ENCODE assay signal across 1 cellular context in the genomic region with DNA sequence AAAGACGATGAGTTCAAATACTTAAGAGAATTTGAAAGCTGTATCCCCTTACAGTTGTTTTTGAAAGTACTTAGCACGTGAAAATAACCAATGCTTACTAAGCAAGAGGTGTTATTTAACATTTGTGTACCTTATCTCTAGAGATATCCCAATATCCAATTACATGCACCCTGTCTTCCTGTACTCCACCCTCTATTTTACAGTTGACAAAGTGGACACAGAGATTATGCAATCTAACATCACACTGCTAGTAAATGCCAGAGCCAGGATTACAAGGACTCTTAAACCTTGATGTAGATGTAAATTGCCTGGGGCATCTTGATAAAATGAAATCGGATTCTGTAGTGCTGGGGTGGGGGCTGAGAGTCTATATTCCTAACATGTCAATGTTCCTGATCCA.
TF ChIP-seq lines count a peak whose summit lies in the region.

No MANE protein-coding gene starts in this region.

TF ChIP-seq in HepG2, 621 proteins besides CTCF, POLR2A, EP300 and RAD21 (continued from another document and continues in another):
- TF ChIP-seq, protein P1, sequence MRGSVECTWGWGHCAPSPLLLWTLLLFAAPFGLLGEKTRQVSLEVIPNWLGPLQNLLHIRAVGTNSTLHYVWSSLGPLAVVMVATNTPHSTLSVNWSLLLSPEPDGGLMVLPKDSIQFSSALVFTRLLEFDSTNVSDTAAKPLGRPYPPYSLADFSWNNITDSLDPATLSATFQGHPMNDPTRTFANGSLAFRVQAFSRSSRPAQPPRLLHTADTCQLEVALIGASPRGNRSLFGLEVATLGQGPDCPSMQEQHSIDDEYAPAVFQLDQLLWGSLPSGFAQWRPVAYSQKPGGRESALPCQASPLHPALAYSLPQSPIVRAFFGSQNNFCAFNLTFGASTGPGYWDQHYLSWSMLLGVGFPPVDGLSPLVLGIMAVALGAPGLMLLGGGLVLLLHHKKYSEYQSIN (CRISPR knock-in tag; IDR thresholded peaks at IDR 0.05; ENCODE audit: borderline replicate concordance) = no peak
- TF ChIP-seq EHMT2 (IDR thresholded peaks at IDR 0.05; ENCODE audit: borderline replicate concordance, low read depth, low read length) (no peak), ZNF816 (CRISPR knock-in tag; IDR thresholded peaks at IDR 0.05; ENCODE audit: borderline replicate concordance) (no peak), CENPT (CRISPR knock-in tag; IDR thresholded peaks at IDR 0.05; ENCODE audit: low read depth) (no peak), ZKSCAN1 (IDR thresholded peaks at IDR 0.05; ENCODE audit: low read length) (no peak), ESRRA (CRISPR knock-in tag; IDR thresholded peaks at IDR 0.05; ENCODE audit: low read depth) (no peak), NR2F6 (IDR thresholded peaks at IDR 0.05) (0 out of 2 replicates have a peak, but pooled peaks have one; percentile 14), NR2F6 (CRISPR knock-in tag; IDR thresholded peaks at IDR 0.05) (0 out of 2 replicates have a peak, but pooled peaks have one; percentile 5), ZNF260 (CRISPR knock-in tag; IDR thresholded peaks at IDR 0.05; ENCODE audit: borderline replicate concordance, low read depth) (no peak), ZNF496 (CRISPR knock-in tag; IDR thresholded peaks at IDR 0.05; ENCODE audit: insufficient replicate concordance) (no peak), HMG20B (CRISPR knock-in tag; conservative IDR thresholded peaks at IDR 0.05) (0 out of 2 replicates have a peak, but pooled peaks have one; percentile 21), PRMT3 (CRISPR knock-in tag; IDR thresholded peaks at IDR 0.05; ENCODE audit: borderline replicate concordance, low read depth) (no peak), ZMYM2 (CRISPR knock-in tag; IDR thresholded peaks at IDR 0.05) (no peak), PHB2 (IDR thresholded peaks at IDR 0.05; ENCODE audit: partially characterized antibody) (no peak), ZNF296 (CRISPR knock-in tag; conservative IDR thresholded peaks at IDR 0.05) (no peak), NFYB (CRISPR knock-in tag; IDR thresholded peaks at IDR 0.05) (peak; percentile 11; the same call in 1 of the 2 replicates), CHD2 (IDR thresholded peaks at IDR 0.05; ENCODE audit: low read depth, low read length) (no peak), ZNF333 (CRISPR knock-in tag; IDR thresholded peaks at IDR 0.05; ENCODE audit: borderline replicate concordance) (no peak)
- TF ChIP-seq, protein P2, sequence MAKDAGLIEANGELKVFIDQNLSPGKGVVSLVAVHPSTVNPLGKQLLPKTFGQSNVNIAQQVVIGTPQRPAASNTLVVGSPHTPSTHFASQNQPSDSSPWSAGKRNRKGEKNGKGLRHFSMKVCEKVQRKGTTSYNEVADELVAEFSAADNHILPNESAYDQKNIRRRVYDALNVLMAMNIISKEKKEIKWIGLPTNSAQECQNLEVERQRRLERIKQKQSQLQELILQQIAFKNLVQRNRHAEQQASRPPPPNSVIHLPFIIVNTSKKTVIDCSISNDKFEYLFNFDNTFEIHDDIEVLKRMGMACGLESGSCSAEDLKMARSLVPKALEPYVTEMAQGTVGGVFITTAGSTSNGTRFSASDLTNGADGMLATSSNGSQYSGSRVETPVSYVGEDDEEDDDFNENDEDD (CRISPR knock-in tag; IDR thresholded peaks at IDR 0.05; ENCODE audit: borderline replicate concordance) = no peak
- TF ChIP-seq, protein P3, sequence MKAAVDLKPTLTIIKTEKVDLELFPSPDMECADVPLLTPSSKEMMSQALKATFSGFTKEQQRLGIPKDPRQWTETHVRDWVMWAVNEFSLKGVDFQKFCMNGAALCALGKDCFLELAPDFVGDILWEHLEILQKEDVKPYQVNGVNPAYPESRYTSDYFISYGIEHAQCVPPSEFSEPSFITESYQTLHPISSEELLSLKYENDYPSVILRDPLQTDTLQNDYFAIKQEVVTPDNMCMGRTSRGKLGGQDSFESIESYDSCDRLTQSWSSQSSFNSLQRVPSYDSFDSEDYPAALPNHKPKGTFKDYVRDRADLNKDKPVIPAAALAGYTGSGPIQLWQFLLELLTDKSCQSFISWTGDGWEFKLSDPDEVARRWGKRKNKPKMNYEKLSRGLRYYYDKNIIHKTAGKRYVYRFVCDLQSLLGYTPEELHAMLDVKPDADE (CRISPR knock-in tag; IDR thresholded peaks at IDR 0.05) = no peak
- TF ChIP-seq, protein P4, sequence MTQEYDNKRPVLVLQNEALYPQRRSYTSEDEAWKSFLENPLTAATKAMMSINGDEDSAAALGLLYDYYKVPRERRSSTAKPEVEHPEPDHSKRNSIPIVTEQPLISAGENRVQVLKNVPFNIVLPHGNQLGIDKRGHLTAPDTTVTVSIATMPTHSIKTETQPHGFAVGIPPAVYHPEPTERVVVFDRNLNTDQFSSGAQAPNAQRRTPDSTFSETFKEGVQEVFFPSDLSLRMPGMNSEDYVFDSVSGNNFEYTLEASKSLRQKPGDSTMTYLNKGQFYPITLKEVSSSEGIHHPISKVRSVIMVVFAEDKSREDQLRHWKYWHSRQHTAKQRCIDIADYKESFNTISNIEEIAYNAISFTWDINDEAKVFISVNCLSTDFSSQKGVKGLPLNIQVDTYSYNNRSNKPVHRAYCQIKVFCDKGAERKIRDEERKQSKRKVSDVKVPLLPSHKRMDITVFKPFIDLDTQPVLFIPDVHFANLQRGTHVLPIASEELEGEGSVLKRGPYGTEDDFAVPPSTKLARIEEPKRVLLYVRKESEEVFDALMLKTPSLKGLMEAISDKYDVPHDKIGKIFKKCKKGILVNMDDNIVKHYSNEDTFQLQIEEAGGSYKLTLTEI (CRISPR knock-in tag; conservative IDR thresholded peaks at IDR 0.05) = no peak
- TF ChIP-seq, protein P5, sequence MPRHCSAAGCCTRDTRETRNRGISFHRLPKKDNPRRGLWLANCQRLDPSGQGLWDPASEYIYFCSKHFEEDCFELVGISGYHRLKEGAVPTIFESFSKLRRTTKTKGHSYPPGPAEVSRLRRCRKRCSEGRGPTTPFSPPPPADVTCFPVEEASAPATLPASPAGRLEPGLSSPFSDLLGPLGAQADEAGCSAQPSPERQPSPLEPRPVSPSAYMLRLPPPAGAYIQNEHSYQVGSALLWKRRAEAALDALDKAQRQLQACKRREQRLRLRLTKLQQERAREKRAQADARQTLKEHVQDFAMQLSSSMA (CRISPR knock-in tag; IDR thresholded peaks at IDR 0.05) = no peak
- TF ChIP-seq, protein P6, sequence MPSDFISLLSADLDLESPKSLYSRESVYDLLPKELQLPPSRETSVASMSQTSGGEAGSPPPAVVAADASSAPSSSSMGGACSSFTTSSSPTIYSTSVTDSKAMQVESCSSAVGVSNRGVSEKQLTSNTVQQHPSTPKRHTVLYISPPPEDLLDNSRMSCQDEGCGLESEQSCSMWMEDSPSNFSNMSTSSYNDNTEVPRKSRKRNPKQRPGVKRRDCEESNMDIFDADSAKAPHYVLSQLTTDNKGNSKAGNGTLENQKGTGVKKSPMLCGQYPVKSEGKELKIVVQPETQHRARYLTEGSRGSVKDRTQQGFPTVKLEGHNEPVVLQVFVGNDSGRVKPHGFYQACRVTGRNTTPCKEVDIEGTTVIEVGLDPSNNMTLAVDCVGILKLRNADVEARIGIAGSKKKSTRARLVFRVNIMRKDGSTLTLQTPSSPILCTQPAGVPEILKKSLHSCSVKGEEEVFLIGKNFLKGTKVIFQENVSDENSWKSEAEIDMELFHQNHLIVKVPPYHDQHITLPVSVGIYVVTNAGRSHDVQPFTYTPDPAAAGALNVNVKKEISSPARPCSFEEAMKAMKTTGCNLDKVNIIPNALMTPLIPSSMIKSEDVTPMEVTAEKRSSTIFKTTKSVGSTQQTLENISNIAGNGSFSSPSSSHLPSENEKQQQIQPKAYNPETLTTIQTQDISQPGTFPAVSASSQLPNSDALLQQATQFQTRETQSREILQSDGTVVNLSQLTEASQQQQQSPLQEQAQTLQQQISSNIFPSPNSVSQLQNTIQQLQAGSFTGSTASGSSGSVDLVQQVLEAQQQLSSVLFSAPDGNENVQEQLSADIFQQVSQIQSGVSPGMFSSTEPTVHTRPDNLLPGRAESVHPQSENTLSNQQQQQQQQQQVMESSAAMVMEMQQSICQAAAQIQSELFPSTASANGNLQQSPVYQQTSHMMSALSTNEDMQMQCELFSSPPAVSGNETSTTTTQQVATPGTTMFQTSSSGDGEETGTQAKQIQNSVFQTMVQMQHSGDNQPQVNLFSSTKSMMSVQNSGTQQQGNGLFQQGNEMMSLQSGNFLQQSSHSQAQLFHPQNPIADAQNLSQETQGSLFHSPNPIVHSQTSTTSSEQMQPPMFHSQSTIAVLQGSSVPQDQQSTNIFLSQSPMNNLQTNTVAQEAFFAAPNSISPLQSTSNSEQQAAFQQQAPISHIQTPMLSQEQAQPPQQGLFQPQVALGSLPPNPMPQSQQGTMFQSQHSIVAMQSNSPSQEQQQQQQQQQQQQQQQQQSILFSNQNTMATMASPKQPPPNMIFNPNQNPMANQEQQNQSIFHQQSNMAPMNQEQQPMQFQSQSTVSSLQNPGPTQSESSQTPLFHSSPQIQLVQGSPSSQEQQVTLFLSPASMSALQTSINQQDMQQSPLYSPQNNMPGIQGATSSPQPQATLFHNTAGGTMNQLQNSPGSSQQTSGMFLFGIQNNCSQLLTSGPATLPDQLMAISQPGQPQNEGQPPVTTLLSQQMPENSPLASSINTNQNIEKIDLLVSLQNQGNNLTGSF (CRISPR knock-in tag; IDR thresholded peaks at IDR 0.05) = no peak
- TF ChIP-seq, protein P7, sequence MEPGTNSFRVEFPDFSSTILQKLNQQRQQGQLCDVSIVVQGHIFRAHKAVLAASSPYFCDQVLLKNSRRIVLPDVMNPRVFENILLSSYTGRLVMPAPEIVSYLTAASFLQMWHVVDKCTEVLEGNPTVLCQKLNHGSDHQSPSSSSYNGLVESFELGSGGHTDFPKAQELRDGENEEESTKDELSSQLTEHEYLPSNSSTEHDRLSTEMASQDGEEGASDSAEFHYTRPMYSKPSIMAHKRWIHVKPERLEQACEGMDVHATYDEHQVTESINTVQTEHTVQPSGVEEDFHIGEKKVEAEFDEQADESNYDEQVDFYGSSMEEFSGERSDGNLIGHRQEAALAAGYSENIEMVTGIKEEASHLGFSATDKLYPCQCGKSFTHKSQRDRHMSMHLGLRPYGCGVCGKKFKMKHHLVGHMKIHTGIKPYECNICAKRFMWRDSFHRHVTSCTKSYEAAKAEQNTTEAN (CRISPR knock-in tag; conservative IDR thresholded peaks at IDR 0.05) = no peak
- TF ChIP-seq, protein P8, sequence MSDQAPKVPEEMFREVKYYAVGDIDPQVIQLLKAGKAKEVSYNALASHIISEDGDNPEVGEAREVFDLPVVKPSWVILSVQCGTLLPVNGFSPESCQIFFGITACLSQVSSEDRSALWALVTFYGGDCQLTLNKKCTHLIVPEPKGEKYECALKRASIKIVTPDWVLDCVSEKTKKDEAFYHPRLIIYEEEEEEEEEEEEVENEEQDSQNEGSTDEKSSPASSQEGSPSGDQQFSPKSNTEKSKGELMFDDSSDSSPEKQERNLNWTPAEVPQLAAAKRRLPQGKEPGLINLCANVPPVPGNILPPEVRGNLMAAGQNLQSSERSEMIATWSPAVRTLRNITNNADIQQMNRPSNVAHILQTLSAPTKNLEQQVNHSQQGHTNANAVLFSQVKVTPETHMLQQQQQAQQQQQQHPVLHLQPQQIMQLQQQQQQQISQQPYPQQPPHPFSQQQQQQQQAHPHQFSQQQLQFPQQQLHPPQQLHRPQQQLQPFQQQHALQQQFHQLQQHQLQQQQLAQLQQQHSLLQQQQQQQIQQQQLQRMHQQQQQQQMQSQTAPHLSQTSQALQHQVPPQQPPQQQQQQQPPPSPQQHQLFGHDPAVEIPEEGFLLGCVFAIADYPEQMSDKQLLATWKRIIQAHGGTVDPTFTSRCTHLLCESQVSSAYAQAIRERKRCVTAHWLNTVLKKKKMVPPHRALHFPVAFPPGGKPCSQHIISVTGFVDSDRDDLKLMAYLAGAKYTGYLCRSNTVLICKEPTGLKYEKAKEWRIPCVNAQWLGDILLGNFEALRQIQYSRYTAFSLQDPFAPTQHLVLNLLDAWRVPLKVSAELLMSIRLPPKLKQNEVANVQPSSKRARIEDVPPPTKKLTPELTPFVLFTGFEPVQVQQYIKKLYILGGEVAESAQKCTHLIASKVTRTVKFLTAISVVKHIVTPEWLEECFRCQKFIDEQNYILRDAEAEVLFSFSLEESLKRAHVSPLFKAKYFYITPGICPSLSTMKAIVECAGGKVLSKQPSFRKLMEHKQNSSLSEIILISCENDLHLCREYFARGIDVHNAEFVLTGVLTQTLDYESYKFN (CRISPR knock-in tag; conservative IDR thresholded peaks at IDR 0.05) = peak; percentile 42; the same call in 1 of the 2 replicates
- TF ChIP-seq, protein P9, sequence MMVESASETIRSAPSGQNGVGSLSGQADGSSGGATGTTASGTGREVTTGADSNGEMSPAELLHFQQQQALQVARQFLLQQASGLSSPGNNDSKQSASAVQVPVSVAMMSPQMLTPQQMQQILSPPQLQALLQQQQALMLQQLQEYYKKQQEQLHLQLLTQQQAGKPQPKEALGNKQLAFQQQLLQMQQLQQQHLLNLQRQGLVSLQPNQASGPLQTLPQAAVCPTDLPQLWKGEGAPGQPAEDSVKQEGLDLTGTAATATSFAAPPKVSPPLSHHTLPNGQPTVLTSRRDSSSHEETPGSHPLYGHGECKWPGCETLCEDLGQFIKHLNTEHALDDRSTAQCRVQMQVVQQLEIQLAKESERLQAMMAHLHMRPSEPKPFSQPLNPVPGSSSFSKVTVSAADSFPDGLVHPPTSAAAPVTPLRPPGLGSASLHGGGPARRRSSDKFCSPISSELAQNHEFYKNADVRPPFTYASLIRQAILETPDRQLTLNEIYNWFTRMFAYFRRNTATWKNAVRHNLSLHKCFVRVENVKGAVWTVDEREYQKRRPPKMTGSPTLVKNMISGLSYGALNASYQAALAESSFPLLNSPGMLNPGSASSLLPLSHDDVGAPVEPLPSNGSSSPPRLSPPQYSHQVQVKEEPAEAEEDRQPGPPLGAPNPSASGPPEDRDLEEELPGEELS (CRISPR knock-in tag; IDR thresholded peaks at IDR 0.05) = peak; percentile 59
- TF ChIP-seq, protein P10, sequence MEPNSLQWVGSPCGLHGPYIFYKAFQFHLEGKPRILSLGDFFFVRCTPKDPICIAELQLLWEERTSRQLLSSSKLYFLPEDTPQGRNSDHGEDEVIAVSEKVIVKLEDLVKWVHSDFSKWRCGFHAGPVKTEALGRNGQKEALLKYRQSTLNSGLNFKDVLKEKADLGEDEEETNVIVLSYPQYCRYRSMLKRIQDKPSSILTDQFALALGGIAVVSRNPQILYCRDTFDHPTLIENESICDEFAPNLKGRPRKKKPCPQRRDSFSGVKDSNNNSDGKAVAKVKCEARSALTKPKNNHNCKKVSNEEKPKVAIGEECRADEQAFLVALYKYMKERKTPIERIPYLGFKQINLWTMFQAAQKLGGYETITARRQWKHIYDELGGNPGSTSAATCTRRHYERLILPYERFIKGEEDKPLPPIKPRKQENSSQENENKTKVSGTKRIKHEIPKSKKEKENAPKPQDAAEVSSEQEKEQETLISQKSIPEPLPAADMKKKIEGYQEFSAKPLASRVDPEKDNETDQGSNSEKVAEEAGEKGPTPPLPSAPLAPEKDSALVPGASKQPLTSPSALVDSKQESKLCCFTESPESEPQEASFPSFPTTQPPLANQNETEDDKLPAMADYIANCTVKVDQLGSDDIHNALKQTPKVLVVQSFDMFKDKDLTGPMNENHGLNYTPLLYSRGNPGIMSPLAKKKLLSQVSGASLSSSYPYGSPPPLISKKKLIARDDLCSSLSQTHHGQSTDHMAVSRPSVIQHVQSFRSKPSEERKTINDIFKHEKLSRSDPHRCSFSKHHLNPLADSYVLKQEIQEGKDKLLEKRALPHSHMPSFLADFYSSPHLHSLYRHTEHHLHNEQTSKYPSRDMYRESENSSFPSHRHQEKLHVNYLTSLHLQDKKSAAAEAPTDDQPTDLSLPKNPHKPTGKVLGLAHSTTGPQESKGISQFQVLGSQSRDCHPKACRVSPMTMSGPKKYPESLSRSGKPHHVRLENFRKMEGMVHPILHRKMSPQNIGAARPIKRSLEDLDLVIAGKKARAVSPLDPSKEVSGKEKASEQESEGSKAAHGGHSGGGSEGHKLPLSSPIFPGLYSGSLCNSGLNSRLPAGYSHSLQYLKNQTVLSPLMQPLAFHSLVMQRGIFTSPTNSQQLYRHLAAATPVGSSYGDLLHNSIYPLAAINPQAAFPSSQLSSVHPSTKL (CRISPR knock-in tag; IDR thresholded peaks at IDR 0.05) = peak; percentile 75
